ENCODE assay signal across 8 cellular contexts in genomic region chr6:53979468-53980067, GRCh38.
DNase-seq lines count a peak whose midpoint lies in the region; ATAC-seq and TF ChIP-seq lines count a peak whose summit lies in the region.

No MANE protein-coding gene starts in this region.

- DNase-seq in heart left ventricle (no peak), left cardiac atrium (no peak), SK-MEL-5 (ENCODE audit: low read depth, low spot score) (peak; percentile 58), fibroblast of the aortic adventitia (ENCODE audit: low read depth) (peak; percentile 70), spleen (no peak)

- peaks cover 0 to 7% (median 0%) of the 10 kb centered on the region in 12 donors for H3K4me1 ChIP-seq in heart left ventricle
- no peaks in the 10 kb centered on the region for H3K4me1 ChIP-seq in spleen

- H3K4me3 ChIP-seq in heart left ventricle (no peak overlapping the region), fibroblast of the aortic adventitia (ENCODE audit: low read depth, low read length) (no peak overlapping the region), spleen (no peak overlapping the region)

- TF ChIP-seq POLR2A in heart left ventricle (IDR thresholded peaks at IDR 0.05) (no peak), spleen (IDR thresholded peaks at IDR 0.05) (no peak)

- ATAC-seq in heart left ventricle: no peak
- no peak for ATAC-seq in left cardiac atrium
- no peak for ATAC-seq in HG03135 (IDR thresholded peaks at IDR 0.05; ENCODE audit: unreplicated experiment)
- ATAC-seq in GM18519 (IDR thresholded peaks at IDR 0.05; ENCODE audit: low FRiP score, unreplicated experiment): no peak

- H3K9me3 ChIP-seq in heart left ventricle (no peaks in the 10 kb centered on the region), spleen (no peaks in the 10 kb centered on the region)

- no peaks in the 10 kb centered on the region for H3K27me3 ChIP-seq in heart left ventricle
- H3K27me3 ChIP-seq in spleen (replicated peaks in 1 of 7): no peaks in the 10 kb centered on the region

- intact Hi-C loops in heart left ventricle (cut with DNase I): loop anchor here in 9 of 10 donors (2.0 to 10.0 kb wide), 13 partner anchors 155 to 1265 kb away; no protein-coding TSS in a partner anchor
- intact Hi-C loops in left cardiac atrium (cut with DNase I): loop anchor here in 1 of 2 donors (5.0 to 10.0 kb wide), 3 partner anchors 285 to 1258 kb away; no protein-coding TSS in a partner anchor
- intact Hi-C loops in spleen (cut with DNase I; ENCODE audit: low total_unique reads): no loop called here

- peak; percentile 73 to 93 (median 82) for TF ChIP-seq CTCF in heart left ventricle (IDR thresholded peaks at IDR 0.05)
- TF ChIP-seq CTCF in fibroblast of the aortic adventitia (IDR thresholded peaks at IDR 0.05; ENCODE audit: insufficient read depth, low read length): peak; percentile 80
- TF ChIP-seq CTCF in spleen (IDR thresholded peaks at IDR 0.05 in 8 of 11, conservative IDR thresholded peaks at IDR 0.05 in 3 of 11): peak in 10 of 11 experiments; percentile 15 to 77 (median 64)

- in situ Hi-C loops in SK-MEL-5 (cut with HindIII; ENCODE audit: low pct_unique_long_range_greater_than_20kb, low sequenced_read_pairs): no loop called here

- TF ChIP-seq EP300 in Ishikawa (IDR thresholded peaks at IDR 0.05; ENCODE audit: borderline replicate concordance): no peak

- H3K36me3 ChIP-seq in heart left ventricle (no peaks in the 10 kb centered on the region), spleen (no peaks in the 10 kb centered on the region)

- no peak overlapping the region for H3K27ac ChIP-seq in heart left ventricle
- no peak overlapping the region for H3K27ac ChIP-seq in spleen

- peak; percentile 76 for TF ChIP-seq RAD21 in Ishikawa (IDR thresholded peaks at IDR 0.05; ENCODE audit: low read depth)

TF ChIP-seq in Ishikawa, 13 proteins besides CTCF, POLR2A, EP300 and RAD21:
- no peak for TF ChIP-seq TEAD4 (IDR thresholded peaks at IDR 0.05)
- no peak for TF ChIP-seq TAF1 (IDR thresholded peaks at IDR 0.05; ENCODE audit: low read depth)
- TF ChIP-seq MAX (IDR thresholded peaks at IDR 0.05): no peak
- no peak for TF ChIP-seq USF1 (IDR thresholded peaks at IDR 0.05)
- TF ChIP-seq REST (IDR thresholded peaks at IDR 0.05; ENCODE audit: low read depth): no peak
- TF ChIP-seq CEBPB (IDR thresholded peaks at IDR 0.05): no peak
- no peak for TF ChIP-seq EGR1 (IDR thresholded peaks at IDR 0.05)
- no peak for TF ChIP-seq YY1 (IDR thresholded peaks at IDR 0.05; ENCODE audit: low read depth)
- no peak for TF ChIP-seq ZBTB7A (IDR thresholded peaks at IDR 0.05; ENCODE audit: low read depth)
- TF ChIP-seq CREB1 (IDR thresholded peaks at IDR 0.05; ENCODE audit: low read depth): no peak
- TF ChIP-seq NFIC (IDR thresholded peaks at IDR 0.05): no peak
- no peak for TF ChIP-seq TCF12 (IDR thresholded peaks at IDR 0.05; ENCODE audit: low read depth)
- TF ChIP-seq FOXM1 (IDR thresholded peaks at IDR 0.05; ENCODE audit: borderline replicate concordance, low read depth): no peak

Comparison
In these comparisons a context has a peak if more than half of its experiments do, and no peak if none do; other contexts are left out.
1. DNase-seq: peak in SK-MEL-5 (single experiment) and fibroblast of the aortic adventitia (single experiment); none in heart left ventricle (0 of 5), left cardiac atrium (single experiment) and spleen (single experiment).
2. Peak in every context shown above with its lines, with median percentiles within 50 percentile points of each other: CTCF ChIP-seq.